32 cellular contexts compared by ENCODE assay signal in genomic region chr7:102101111-102101551, GRCh38.
DNase-seq lines count a peak whose midpoint lies in the region; ATAC-seq and TF ChIP-seq lines count a peak whose summit lies in the region.
"Had no signal": no experiment of that assay in that cellular context is flagged by ENCODE, and none has a peak within 500 bp of the region (broad histone marks: within the 10 kb centered on the region; RNA-seq: fewer than 3 reads in every experiment).

No MANE protein-coding gene starts in this region.

- no peak overlapping the region for H2BK12ac ChIP-seq in mesenchymal stem cell (ENCODE audit: low read length in 2 of 2)

- H3K4ac ChIP-seq in mesenchymal stem cell (ENCODE audit: low read depth in 1 of 2, low read length in 2 of 2): no peak overlapping the region

- peaks cover 6% of the 10 kb centered on the region for H3K4me1 Mint-ChIP-seq in MCF 10A (ENCODE audit: insufficient read depth, unreplicated experiment)
- peaks cover 23% of the 10 kb centered on the region for H3K4me1 Mint-ChIP-seq in endodermal cell
- H3K4me1 Mint-ChIP-seq in activated naive CD4-positive, alpha-beta T cell treated with anti-CD3 and anti-CD28 coated beads, Interleukin-2, amount 10 ng/mL, durations not matched to agents 7 days and 5 days: no peaks in the 10 kb centered on the region
- H3K4me1 Mint-ChIP-seq: activated CD4-positive, alpha-beta T cell treated with anti-CD3 and anti-CD28 coated beads for 36 hours; central memory CD8-positive, alpha-beta T cell had no signal

- POLR2A ChIA-PET in MCF 10A (lab: Yijun Ruan, JAX): no interaction called here

- H4K91ac ChIP-seq in mesenchymal stem cell (ENCODE audit: low read length): peak overlapping the region; percentile 14

- H2AK5ac ChIP-seq in mesenchymal stem cell (ENCODE audit: low read length, severe bottlenecking): no peak overlapping the region

- H2AFZ ChIP-seq in mesenchymal stem cell (ENCODE audit: low read depth, low read length): no peak overlapping the region

- BruUV-seq in MCF 10A (replicated peaks; lab: Mats Ljungman, UMichigan): no TSS peak

- H3K27me3 ChIP-seq in breast epithelium (no peaks in the 10 kb centered on the region), endodermal cell (ENCODE audit: control insufficient read depth, insufficient read depth, low read length, poor library complexity, severe bottlenecking) (no peaks in the 10 kb centered on the region), mesenchymal stem cell (ENCODE audit: control insufficient read depth in 1 of 2, insufficient read depth in 1 of 2, low read length in 2 of 2) (no peaks in the 10 kb centered on the region), left lung (no peaks in the 10 kb centered on the region), esophagus squamous epithelium (no peaks in the 10 kb centered on the region)
- H3K27me3 ChIP-seq: gastroesophageal sphincter, pancreas had no signal

- H3K79me1 ChIP-seq in mesenchymal stem cell (replicated peaks; ENCODE audit: low read length, poor library complexity, severe bottlenecking): peaks cover 4% of the 10 kb centered on the region

- H3K14ac ChIP-seq in mesenchymal stem cell (ENCODE audit: low read length in 2 of 2): no peak overlapping the region

- H4K8ac ChIP-seq in mesenchymal stem cell (ENCODE audit: low read length): no peak overlapping the region

- H3K9me3 ChIP-seq in breast epithelium: no peaks in the 10 kb centered on the region
- H3K9me3 ChIP-seq in endodermal cell (ENCODE audit: control insufficient read depth, low read length): no peaks in the 10 kb centered on the region
- no peaks in the 10 kb centered on the region for H3K9me3 ChIP-seq in mesenchymal stem cell (ENCODE audit: control insufficient read depth, low read length)
- H3K9me3 ChIP-seq in left lung: no peaks in the 10 kb centered on the region
- H3K9me3 ChIP-seq in esophagus squamous epithelium: no peaks in the 10 kb centered on the region
- H3K9me3 ChIP-seq: A549, gastroesophageal sphincter, pancreas had no signal

- intact Hi-C loops in MCF 10A (cut with micrococcal nuclease) (no loop called here), breast epithelium (cut with DNase I; ENCODE audit: low total_unique reads) (no loop called here), left lung (cut with DNase I) (no loop called here), esophagus squamous epithelium (cut with DNase I) (no loop called here)

- no peak for TF ChIP-seq POLR2A in breast epithelium (IDR thresholded peaks at IDR 0.05)
- no peak for TF ChIP-seq POLR2A in esophagus squamous epithelium (IDR thresholded peaks at IDR 0.05)

- CTCF ChIA-PET in MCF 10A (lab: Yijun Ruan, JAX): no interaction called here
- CTCF ChIA-PET in activated naive CD4-positive, alpha-beta T cell treated with anti-CD3 and anti-CD28 coated beads, Interleukin-2, amount 10 ng/mL, durations not matched to agents 7 days and 5 days (lab: Charles Lee): no interaction called here

- H3K23ac ChIP-seq in mesenchymal stem cell (ENCODE audit: low read length in 2 of 2): no peak overlapping the region

- no peaks in the 10 kb centered on the region for H3K9me3 Mint-ChIP-seq in MCF 10A (ENCODE audit: unreplicated experiment)
- no peaks in the 10 kb centered on the region for H3K9me3 Mint-ChIP-seq in endodermal cell
- H3K9me3 Mint-ChIP-seq in activated naive CD4-positive, alpha-beta T cell treated with anti-CD3 and anti-CD28 coated beads, Interleukin-2, amount 10 ng/mL, durations not matched to agents 7 days and 5 days: no peaks in the 10 kb centered on the region
- H3K9me3 Mint-ChIP-seq: CD8-positive, alpha-beta T cell; central memory CD8-positive, alpha-beta T cell; nephron; T-helper 2 cell treated with Interferon-gamma antibody and Interleukin-4, amounts not matched to agents 5 μg/mL and 100 μg/mL, for 36 hours had no signal

- H3K18ac ChIP-seq in mesenchymal stem cell (ENCODE audit: low read depth in 1 of 2, low read length in 2 of 2): no peak overlapping the region

- H3K4me1 ChIP-seq in breast epithelium (no peaks in the 10 kb centered on the region), endodermal cell (ENCODE audit: control insufficient read depth, insufficient read depth, low read length) (peaks cover 13% of the 10 kb centered on the region), mesenchymal stem cell (ENCODE audit: control insufficient read depth, insufficient read depth, low read depth, low read length) (peaks cover 2% of the 10 kb centered on the region), left lung (no peaks in the 10 kb centered on the region), esophagus squamous epithelium (peaks cover 0 to 9% (median 6%) of the 10 kb centered on the region in 3 donors)
- H3K4me1 ChIP-seq: gastroesophageal sphincter, pancreas had no signal

- H2BK120ac ChIP-seq in mesenchymal stem cell (ENCODE audit: low read depth, low read length): no peak overlapping the region

- no peak for ATAC-seq in left lung
- ATAC-seq: activated CD4-positive, alpha-beta T cell treated with anti-CD3 and anti-CD28 coated beads for 36 hours; activated CD8-positive, alpha-beta T cell treated with anti-CD3 and anti-CD28 coated beads, Interleukin-2, amount 10 ng/mL, durations not matched to agents 7 days and 5 days; CD8-positive, alpha-beta T cell; gastroesophageal sphincter; GM12878; left cardiac atrium; Panc1; pancreas had no signal

- DNase-seq in MCF 10A (ENCODE audit: unreplicated experiment) (peak; percentile 43), breast epithelium (ENCODE audit: low spot score in 2 of 2) (no peak), endodermal cell (peak; percentile 39), mesenchymal stem cell (no peak), left lung (no peak), COR-L47 (lab: John Stamatoyannopoulos, UW) (no peak), esophagus squamous epithelium (lab: John Stamatoyannopoulos, UW) (no peak)
- no peak for DNase-seq in activated naive CD4-positive, alpha-beta T cell treated with anti-CD3 and anti-CD28 coated beads, Interleukin-2, amount 10 ng/mL, durations not matched to agents 7 days and 5 days
- DNase-seq: activated CD4-positive, alpha-beta T cell treated with anti-CD3 and anti-CD28 coated beads for 36 hours; activated CD8-positive, alpha-beta T cell treated with anti-CD3 and anti-CD28 coated beads, Interleukin-2, amount 10 ng/mL, durations not matched to agents 7 days and 5 days; activated gamma-delta T cell; activated T-cell treated with anti-CD3 and anti-CD28 coated beads for 4 hours; CD8-positive, alpha-beta T cell; dermis blood vessel endothelial cell; left cardiac atrium; NCI-H1417 treated with DMSO at 0.1 percent for 48 hours; NCI-H2081; NCI-H2227 treated with DMSO at 0.1 percent for 48 hours; NCI-H69; pancreas; retina; SHP77 treated with DMSO at 0.1 percent for 48 hours; small intestine; stimulated activated naive CD4-positive, alpha-beta T cell had no signal

- H3K27ac Mint-ChIP-seq in MCF 10A (ENCODE audit: low read depth, unreplicated experiment): no peak overlapping the region
- peak overlapping the region; percentile 48 for H3K27ac Mint-ChIP-seq in endodermal cell
- H3K27ac Mint-ChIP-seq in activated naive CD4-positive, alpha-beta T cell treated with anti-CD3 and anti-CD28 coated beads, Interleukin-2, amount 10 ng/mL, durations not matched to agents 7 days and 5 days: no peak overlapping the region
- H3K27ac Mint-ChIP-seq: activated CD4-positive, alpha-beta T cell treated with anti-CD3 and anti-CD28 coated beads for 36 hours; activated CD8-positive, alpha-beta T cell treated with anti-CD3 and anti-CD28 coated beads, Interleukin-2, amount 10 ng/mL, durations not matched to agents 7 days and 5 days; CD8-positive, alpha-beta T cell; nephron; T-helper 2 cell treated with Interferon-gamma antibody and Interleukin-4, amounts not matched to agents 5 μg/mL and 100 μg/mL, for 36 hours had no signal

- no peak overlapping the region for H2BK15ac ChIP-seq in mesenchymal stem cell (ENCODE audit: low read depth, poor library complexity, severe bottlenecking)

- H3K4me3 ChIP-seq in breast epithelium (no peak overlapping the region), endodermal cell (ENCODE audit: low read length) (no peak overlapping the region), mesenchymal stem cell (ENCODE audit: insufficient read depth in 1 of 2, low read depth in 1 of 2, low read length in 2 of 2) (no peak overlapping the region), left lung (no peak overlapping the region), esophagus squamous epithelium (no peak overlapping the region)
- H3K4me3 ChIP-seq: A549, gastroesophageal sphincter, GM12878, pancreas had no signal

- H3K4me2 ChIP-seq in mesenchymal stem cell (ENCODE audit: low read length, poor library complexity, severe bottlenecking): no peak overlapping the region
- H3K4me2 ChIP-seq: A549, KMS-11 had no signal

- no peak overlapping the region for H3K4me3 Mint-ChIP-seq in MCF 10A (ENCODE audit: unreplicated experiment)
- H3K4me3 Mint-ChIP-seq in endodermal cell: no peak overlapping the region
- H3K4me3 Mint-ChIP-seq in activated naive CD4-positive, alpha-beta T cell treated with anti-CD3 and anti-CD28 coated beads, Interleukin-2, amount 10 ng/mL, durations not matched to agents 7 days and 5 days: no peak overlapping the region
- H3K4me3 Mint-ChIP-seq: activated CD4-positive, alpha-beta T cell treated with anti-CD3 and anti-CD28 coated beads for 36 hours; activated CD8-positive, alpha-beta T cell treated with anti-CD3 and anti-CD28 coated beads, Interleukin-2, amount 10 ng/mL, durations not matched to agents 7 days and 5 days; CD8-positive, alpha-beta T cell; central memory CD8-positive, alpha-beta T cell; nephron; T-helper 2 cell treated with Interferon-gamma antibody and Interleukin-4, amounts not matched to agents 5 μg/mL and 100 μg/mL, for 36 hours had no signal

- no peak overlapping the region for H3K27ac ChIP-seq in breast epithelium
- no peak overlapping the region for H3K27ac ChIP-seq in endodermal cell (ENCODE audit: low read depth, low read length)
- H3K27ac ChIP-seq in mesenchymal stem cell (ENCODE audit: low read length, poor library complexity, severe bottlenecking): no peak overlapping the region
- no peak overlapping the region for H3K27ac ChIP-seq in left lung
- H3K27ac ChIP-seq in esophagus squamous epithelium: no peak overlapping the region
- H3K27ac ChIP-seq: gastroesophageal sphincter, KMS-11, pancreas had no signal

- H3K27me3 Mint-ChIP-seq in MCF 10A (ENCODE audit: insufficient read depth, unreplicated experiment) (no peaks in the 10 kb centered on the region), endodermal cell (ENCODE audit: insufficient read depth) (no peaks in the 10 kb centered on the region)
- no peaks in the 10 kb centered on the region for H3K27me3 Mint-ChIP-seq in activated naive CD4-positive, alpha-beta T cell treated with anti-CD3 and anti-CD28 coated beads, Interleukin-2, amount 10 ng/mL, durations not matched to agents 7 days and 5 days
- H3K27me3 Mint-ChIP-seq: activated CD4-positive, alpha-beta T cell treated with anti-CD3 and anti-CD28 coated beads for 36 hours; central memory CD8-positive, alpha-beta T cell had no signal

- TF ChIP-seq CTCF in MCF 10A (IDR thresholded peaks at IDR 0.05; ENCODE audit: unreplicated experiment) (no peak), breast epithelium (IDR thresholded peaks at IDR 0.05) (no peak), endodermal cell (conservative IDR thresholded peaks at IDR 0.05) (no peak), left lung (IDR thresholded peaks at IDR 0.05) (no peak), esophagus squamous epithelium (IDR thresholded peaks at IDR 0.05) (no peak)

- no peak overlapping the region for H3K9ac ChIP-seq in endodermal cell (ENCODE audit: extremely low read depth, low read length, poor library complexity, severe bottlenecking)
- no peak overlapping the region for H3K9ac ChIP-seq in mesenchymal stem cell (ENCODE audit: low read length)
- H3K9ac ChIP-seq: KMS-11 had no signal

- no peak overlapping the region for H2BK5ac ChIP-seq in mesenchymal stem cell (ENCODE audit: low read depth, low read length, poor library complexity, severe bottlenecking)

- peaks cover 46% of the 10 kb centered on the region for H3K36me3 Mint-ChIP-seq in MCF 10A (ENCODE audit: insufficient read depth, unreplicated experiment)
- H3K36me3 Mint-ChIP-seq in endodermal cell (ENCODE audit: low read depth): peaks cover 59% of the 10 kb centered on the region
- no peaks in the 10 kb centered on the region for H3K36me3 Mint-ChIP-seq in activated naive CD4-positive, alpha-beta T cell treated with anti-CD3 and anti-CD28 coated beads, Interleukin-2, amount 10 ng/mL, durations not matched to agents 7 days and 5 days

- H3K36me3 ChIP-seq in breast epithelium (no peaks in the 10 kb centered on the region), endodermal cell (ENCODE audit: control insufficient read depth, insufficient read depth, low read length) (peaks cover 51% of the 10 kb centered on the region), mesenchymal stem cell (ENCODE audit: control insufficient read depth in 1 of 2, insufficient read depth in 2 of 2, low read depth in 1 of 2, low read length in 2 of 2) (peaks cover 28 to 47% of the 10 kb centered on the region in 2 experiments), left lung (peaks cover 0 to 87% of the 10 kb centered on the region in 2 donors), esophagus squamous epithelium (peaks cover 0 to 77% (median 0%) of the 10 kb centered on the region in 3 donors)
- H3K36me3 ChIP-seq: pancreas had no signal

- WGBS in endodermal cell (ENCODE audit: insufficient coverage in 1 of 2, insufficient read length in 1 of 2), 2 experiments: 94 to 100% methylated on average over 4 to 7 of the region's 7 CpGs
- 97% methylated on average over 7 of the region's 7 CpGs for WGBS in mesenchymal stem cell
- 61 to 69% methylated on average over 2 to 7 of the region's 7 CpGs for WGBS in esophagus squamous epithelium, 2 donors

Comparison
In these comparisons a context has a peak if more than half of its experiments do, and no peak if none do; other contexts are left out.
1. DNase-seq: peak in MCF 10A (single experiment) and endodermal cell (single experiment); none in breast epithelium (0 of 2), mesenchymal stem cell (single experiment), activated naive CD4-positive, alpha-beta T cell treated with anti-CD3 and anti-CD28 coated beads, Interleukin-2, amount 10 ng/mL, durations not matched to agents 7 days and 5 days (single experiment), left lung (0 of 2), COR-L47 (single experiment) and esophagus squamous epithelium (single experiment).